ENCODE assay signal across 11 cellular contexts in genomic region chr5:96790851-96791513, GRCh38. TPM values are rescaled to one million over a fixed set of nuclear protein-coding genes. Genes with fewer than 3 reads are reported as not detected.
DNase-seq lines count a peak whose midpoint lies in the region; ATAC-seq and TF ChIP-seq lines count a peak whose summit lies in the region.
"Had no signal": no experiment of that assay in that cellular context is flagged by ENCODE, and none has a peak within 500 bp of the region (broad histone marks: within the 10 kb centered on the region; RNA-seq: fewer than 3 reads in every experiment).

No MANE protein-coding gene starts in this region.

- peak overlapping the region; percentile 49 for H3K27ac ChIP-seq in hepatocyte
- H3K27ac ChIP-seq in vagina, result no peak overlapping the region
- H3K27ac ChIP-seq: right lobe of liver, testis had no signal

- no peaks in the 10 kb centered on the region for H4K20me1 ChIP-seq in hepatocyte (ENCODE audit: insufficient read depth, poor library complexity, severe bottlenecking)

- intact Hi-C loops in left ventricle myocardium superior (cut with micrococcal nuclease), result no loop called here
- intact Hi-C loops in vagina (cut with DNase I), result no loop called here

- DNase-seq in activated T-cell treated with anti-CD3 and anti-CD28 coated beads, Interleukin-2, amount 50 U/mL, for 24 hours, result no peak
- DNase-seq in activated T-cell treated with anti-CD3 and anti-CD28 coated beads, Interleukin-2, amount 50 U/mL, for 48 hours, result no peak
- DNase-seq in adipocyte (ENCODE audit: low read depth) (peak; percentile 65), hepatocyte (ENCODE audit: low spot score) (no peak), NCI-H1092 (lab: John Stamatoyannopoulos, UW) (no peak), left ventricle myocardium superior (no peak), vagina (ENCODE audit: extremely low spot score in 2 of 2) (no peak)
- no peak for DNase-seq in stimulated activated naive CD8-positive, alpha-beta T cell treated with anti-CD3 and anti-CD28 coated beads, Interleukin-15, amount 100 ng/mL, for 72 hours
- DNase-seq: activated CD4-positive, alpha-beta T cell treated with anti-CD3 and anti-CD28 coated beads for 4 hours; right lobe of liver; testis had no signal

- H3K4me1 Mint-ChIP-seq in activated T-cell treated with anti-CD3 and anti-CD28 coated beads, Interleukin-2, amount 50 U/mL, for 24 hours (ENCODE audit: low read depth), result peaks cover 39% of the 10 kb centered on the region
- H3K4me1 Mint-ChIP-seq in stimulated activated naive CD8-positive, alpha-beta T cell treated with anti-CD3 and anti-CD28 coated beads, Interleukin-15, amount 100 ng/mL, for 72 hours, result peaks cover 41% of the 10 kb centered on the region

- WGBS in hepatocyte (ENCODE audit: low lambda C conversion rate, missing lambda C conversion rate), result 55% methylated on average over 4 of the region's 4 CpGs

- no peaks in the 10 kb centered on the region for H3K9me3 ChIP-seq in adipocyte (ENCODE audit: control insufficient read depth, low read length)
- H3K9me3 ChIP-seq in hepatocyte (ENCODE audit: low read depth), result no peaks in the 10 kb centered on the region
- H3K9me3 ChIP-seq in vagina, result no peaks in the 10 kb centered on the region
- H3K9me3 ChIP-seq: right lobe of liver, testis had no signal

- H3K9me2 ChIP-seq in hepatocyte (replicated peaks; ENCODE audit: insufficient read depth), result no peaks in the 10 kb centered on the region

- H3K4me3 Mint-ChIP-seq in activated T-cell treated with anti-CD3 and anti-CD28 coated beads, Interleukin-2, amount 50 U/mL, for 24 hours, result no peak overlapping the region
- no peak overlapping the region for H3K4me3 Mint-ChIP-seq in stimulated activated naive CD8-positive, alpha-beta T cell treated with anti-CD3 and anti-CD28 coated beads, Interleukin-15, amount 100 ng/mL, for 72 hours

- H3K79me2 ChIP-seq in hepatocyte, result no peaks in the 10 kb centered on the region

- H3K9me3 Mint-ChIP-seq in activated T-cell treated with anti-CD3 and anti-CD28 coated beads, Interleukin-2, amount 50 U/mL, for 24 hours, result no peaks in the 10 kb centered on the region
- no peaks in the 10 kb centered on the region for H3K9me3 Mint-ChIP-seq in stimulated activated naive CD8-positive, alpha-beta T cell treated with anti-CD3 and anti-CD28 coated beads, Interleukin-15, amount 100 ng/mL, for 72 hours

- H3K27me3 Mint-ChIP-seq in activated T-cell treated with anti-CD3 and anti-CD28 coated beads, Interleukin-2, amount 50 U/mL, for 24 hours, result no peaks in the 10 kb centered on the region
- H3K27me3 Mint-ChIP-seq in stimulated activated naive CD8-positive, alpha-beta T cell treated with anti-CD3 and anti-CD28 coated beads, Interleukin-15, amount 100 ng/mL, for 72 hours, result no peaks in the 10 kb centered on the region

- H3K36me3 Mint-ChIP-seq in activated T-cell treated with anti-CD3 and anti-CD28 coated beads, Interleukin-2, amount 50 U/mL, for 24 hours (ENCODE audit: low read depth), result peaks cover 92% of the 10 kb centered on the region

- TF ChIP-seq CTCF in hepatocyte (IDR thresholded peaks at IDR 0.05; ENCODE audit: poor library complexity) (no peak), vagina (IDR thresholded peaks at IDR 0.05) (no peak)

- H3K27me3 ChIP-seq in adipocyte (replicated peaks; ENCODE audit: control insufficient read depth, insufficient read depth, low read length) (no peaks in the 10 kb centered on the region), hepatocyte (no peaks in the 10 kb centered on the region), vagina (no peaks in the 10 kb centered on the region)
- H3K27me3 ChIP-seq: right lobe of liver, testis had no signal

- H3K4me1 ChIP-seq in adipocyte (ENCODE audit: control insufficient read depth, insufficient read depth, low read length), result peaks cover 17% of the 10 kb centered on the region
- H3K4me1 ChIP-seq in hepatocyte (ENCODE audit: insufficient read depth), result peaks cover 5% of the 10 kb centered on the region
- no peaks in the 10 kb centered on the region for H3K4me1 ChIP-seq in vagina
- H3K4me1 ChIP-seq: right lobe of liver, testis had no signal

- no peak overlapping the region for H2AFZ ChIP-seq in hepatocyte

- no peak overlapping the region for H3K9ac ChIP-seq in adipocyte (ENCODE audit: low read length)

- no peak overlapping the region for H3K4me2 ChIP-seq in hepatocyte

- H3K4me3 ChIP-seq in adipocyte (ENCODE audit: low read length) (no peak overlapping the region), hepatocyte (no peak overlapping the region), vagina (no peak overlapping the region)
- H3K4me3 ChIP-seq: right lobe of liver, testis had no signal

- peak overlapping the region; percentile 59 for H3K27ac Mint-ChIP-seq in activated T-cell treated with anti-CD3 and anti-CD28 coated beads, Interleukin-2, amount 50 U/mL, for 24 hours
- H3K27ac Mint-ChIP-seq in stimulated activated naive CD8-positive, alpha-beta T cell treated with anti-CD3 and anti-CD28 coated beads, Interleukin-15, amount 100 ng/mL, for 72 hours, result peak overlapping the region; percentile 41 to 75

- TF ChIP-seq POLR2A in vagina (IDR thresholded peaks at IDR 0.05), result no peak

- no peak for ATAC-seq in stimulated activated naive CD8-positive, alpha-beta T cell treated with anti-CD3 and anti-CD28 coated beads, Interleukin-15, amount 100 ng/mL, for 72 hours
- no peak for ATAC-seq in left ventricle myocardium superior

- H3K36me3 ChIP-seq in adipocyte (ENCODE audit: control insufficient read depth, insufficient read depth, low read length, severe bottlenecking) (peaks cover 57% of the 10 kb centered on the region), hepatocyte (replicated peaks; ENCODE audit: insufficient read depth, low read depth) (no peaks in the 10 kb centered on the region), vagina (peaks cover 0 to 32% of the 10 kb centered on the region in 2 donors)

RNA-seq across cellular contexts. Expression of gene ERAP1, which starts 16.8 kb away (rescaled TPM):
- 44.6 and 66.5 TPM in 2 replicates for total RNA-seq in hepatocyte
- polyA plus RNA-seq in hepatocyte, result 13.9 and 19.7 TPM in 2 replicates
- 39.4 TPM for total RNA-seq in left ventricle myocardium superior
- total RNA-seq in vagina, result 23.6 TPM
